Comparison of ENCODE assay signal across 4 cellular contexts in the genomic region with DNA sequence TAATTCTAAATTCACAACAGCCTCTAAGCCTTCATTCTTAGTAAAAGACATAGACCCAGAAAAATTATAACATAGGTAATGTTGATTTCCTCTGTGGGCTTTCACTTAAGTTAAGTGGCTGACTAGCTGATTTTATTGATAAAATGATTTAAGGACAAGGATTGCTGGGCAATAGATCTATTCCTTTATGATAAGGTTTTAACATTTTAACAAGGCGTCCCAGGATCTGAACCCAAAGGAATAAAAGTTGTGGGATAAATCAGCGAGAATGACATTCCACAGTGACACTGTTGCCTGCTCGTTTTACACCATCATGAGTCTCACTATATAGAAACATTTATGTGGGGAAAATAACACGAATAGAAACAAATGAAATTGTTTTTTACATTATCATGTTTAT.
"Had no signal": no experiment of that assay in that cellular context is flagged by ENCODE, and none has a peak within 500 bp of the region (broad histone marks: within the 10 kb centered on the region; RNA-seq: fewer than 3 reads in every experiment).

No MANE protein-coding gene starts in this region.

- H3K36me3 Mint-ChIP-seq: IgD-negative memory B cell had no signal

- H3K4me3 Mint-ChIP-seq: IgD-negative memory B cell had no signal

- H3K27ac Mint-ChIP-seq: IgD-negative memory B cell had no signal

- H3K4me1 Mint-ChIP-seq: IgD-negative memory B cell had no signal

- H3K27me3 Mint-ChIP-seq: IgD-negative memory B cell had no signal

- DNase-seq: IMR-90, KBM-7, KG1 had no signal
